In the genomic region with DNA sequence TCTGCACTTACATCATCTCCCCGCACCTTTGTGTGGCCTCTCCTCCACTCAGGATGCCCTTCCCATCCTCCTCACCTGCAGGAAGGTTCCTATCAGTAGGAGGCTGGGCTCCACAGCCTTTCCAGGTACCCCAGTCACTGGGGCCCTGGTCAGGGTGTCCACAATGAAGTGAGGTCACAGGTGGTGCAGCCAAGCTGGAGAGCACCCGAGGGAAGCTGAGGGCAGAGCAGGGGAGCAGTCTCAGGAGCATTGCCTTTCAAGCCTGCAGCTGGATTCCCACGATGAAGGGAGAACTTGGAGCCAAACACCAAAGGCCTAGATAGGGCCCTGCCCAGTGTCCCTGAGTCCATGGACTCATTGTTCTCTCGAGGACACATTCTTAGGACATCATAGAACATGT, we compare ENCODE assay signal across 16 cellular contexts. TPM values are rescaled to one million over a fixed set of nuclear protein-coding genes. Genes with fewer than 3 reads are reported as not detected.
DNase-seq lines count a peak whose midpoint lies in the region; ATAC-seq and TF ChIP-seq lines count a peak whose summit lies in the region.
"Had no signal": no experiment of that assay in that cellular context is flagged by ENCODE, and none has a peak within 500 bp of the region (broad histone marks: within the 10 kb centered on the region; RNA-seq: fewer than 3 reads in every experiment).

No MANE protein-coding gene starts in this region.

- no peak overlapping the region for H2AFZ ChIP-seq in hepatocyte

- no peaks in the 10 kb centered on the region for H3K27me3 ChIP-seq in left ventricle myocardium inferior (ENCODE audit: low read depth)
- no peaks in the 10 kb centered on the region for H3K27me3 ChIP-seq in hepatocyte
- H3K27me3 ChIP-seq: upper lobe of left lung had no signal

- no peaks in the 10 kb centered on the region for H3K79me2 ChIP-seq in hepatocyte

- H3K9me3 ChIP-seq in left ventricle myocardium inferior (replicated peaks) (no peaks in the 10 kb centered on the region), hepatocyte (ENCODE audit: low read depth) (no peaks in the 10 kb centered on the region)
- H3K9me3 ChIP-seq: upper lobe of left lung had no signal

- no peak overlapping the region for H3K4me2 ChIP-seq in hepatocyte

- no peaks in the 10 kb centered on the region for H3K9me2 ChIP-seq in hepatocyte (replicated peaks; ENCODE audit: insufficient read depth)

- TF ChIP-seq CTCF in left ventricle myocardium inferior (IDR thresholded peaks at IDR 0.05; ENCODE audit: borderline replicate concordance) (no peak), hepatocyte (IDR thresholded peaks at IDR 0.05; ENCODE audit: poor library complexity) (no peak)

- WGBS in hepatocyte (ENCODE audit: low lambda C conversion rate, missing lambda C conversion rate): 93% methylated on average over 4 of the region's 4 CpGs

- H3K27ac ChIP-seq in left ventricle myocardium inferior (replicated peaks): peak overlapping the region; percentile 52
- peak overlapping the region; percentile 41 for H3K27ac ChIP-seq in angular gyrus (ENCODE audit: low read depth, low read length)
- H3K27ac ChIP-seq in hepatocyte: peak overlapping the region; percentile 66
- H3K27ac ChIP-seq: C4-2B, upper lobe of left lung had no signal

- no peaks in the 10 kb centered on the region for H4K20me1 ChIP-seq in hepatocyte (ENCODE audit: insufficient read depth, poor library complexity, severe bottlenecking)

- DNase-seq in left ventricle myocardium inferior: no peak
- DNase-seq in Right ventricle myocardium inferior (ENCODE audit: missing footprints): no peak
- DNase-seq in hepatocyte (ENCODE audit: low spot score): no peak
- no peak for DNase-seq in activated T-cell treated with anti-CD3 and anti-CD28 coated beads for 4 hours
- DNase-seq: activated CD4-positive, alpha-beta T cell treated with anti-CD3 and anti-CD28 coated beads, Interleukin-2, amount 50 U/mL, for 48 hours; activated naive CD4-positive, alpha-beta T cell; GOT3; NCI-H1436 treated with DMSO at 0.1 percent for 48 hours; NCI-H510A treated with DMSO at 0.1 percent for 48 hours had no signal

- intact Hi-C loops in left ventricle myocardium inferior (cut with micrococcal nuclease): no loop called here
- intact Hi-C loops in Right ventricle myocardium inferior (cut with DNase I): no loop called here

- H3K36me3 ChIP-seq in left ventricle myocardium inferior (peaks cover 70% of the 10 kb centered on the region), hepatocyte (replicated peaks; ENCODE audit: insufficient read depth, low read depth) (no peaks in the 10 kb centered on the region)

- H3K4me1 ChIP-seq in left ventricle myocardium inferior (peaks cover 65% of the 10 kb centered on the region), hepatocyte (ENCODE audit: insufficient read depth) (no peaks in the 10 kb centered on the region)

- H3K4me3 ChIP-seq in left ventricle myocardium inferior: no peak overlapping the region
- H3K4me3 ChIP-seq in hepatocyte: no peak overlapping the region
- H3K4me3 ChIP-seq: upper lobe of left lung had no signal

- ATAC-seq in Right ventricle myocardium inferior (no peak), HG03095 (IDR thresholded peaks at IDR 0.05; ENCODE audit: unreplicated experiment) (no peak), GM21423 (IDR thresholded peaks at IDR 0.05; ENCODE audit: unreplicated experiment) (no peak), HG02852 (IDR thresholded peaks at IDR 0.05; ENCODE audit: unreplicated experiment) (no peak)
- ATAC-seq: WTC11 had no signal

RNA-seq across cellular contexts. Expression of a gene that starts 23.6 kb away (rescaled TPM):
- 67.0 TPM for total RNA-seq in left ventricle myocardium inferior
- total RNA-seq in Right ventricle myocardium inferior: 74.1 TPM
- total RNA-seq in hepatocyte: 5.4 and 7.3 TPM in 2 replicates
- 19.5 and 21.4 TPM in 2 replicates for polyA plus RNA-seq in hepatocyte
